ENCODE assay signal across 8 cellular contexts in genomic region chr1:89763649-89763986, GRCh38. TPM values are rescaled to one million over a fixed set of nuclear protein-coding genes. Genes with fewer than 3 reads are reported as not detected.
DNase-seq lines count a peak whose midpoint lies in the region; ATAC-seq and TF ChIP-seq lines count a peak whose summit lies in the region.

No MANE protein-coding gene starts in this region.

- peak overlapping the region; percentile 82 for H3K4me2 ChIP-seq in neuronal stem cell (ENCODE audit: insufficient read depth, low read length, poor library complexity, severe bottlenecking)

- no peak overlapping the region for H2BK15ac ChIP-seq in neuronal stem cell (ENCODE audit: low read length)

- no peak overlapping the region for H2BK12ac ChIP-seq in neuronal stem cell (ENCODE audit: low read length)

- no peak for TF ChIP-seq CTCF in CD14-positive monocyte (IDR thresholded peaks at IDR 0.05)
- TF ChIP-seq CTCF in endodermal cell (conservative IDR thresholded peaks at IDR 0.05), result no peak

- no peak overlapping the region for H3K23ac ChIP-seq in neuronal stem cell (ENCODE audit: low read depth, low read length, poor library complexity)

- H3K9ac ChIP-seq in endodermal cell (ENCODE audit: extremely low read depth, low read length, poor library complexity, severe bottlenecking), result no peak overlapping the region
- H3K9ac ChIP-seq in neuronal stem cell (ENCODE audit: low read depth, low read length, poor library complexity), result no peak overlapping the region

- no peaks in the 10 kb centered on the region for H3K9me3 ChIP-seq in endodermal cell (ENCODE audit: control insufficient read depth, low read length)
- H3K9me3 ChIP-seq in neuronal stem cell (replicated peaks in 1 of 2; ENCODE audit: control insufficient read depth in 2 of 2, insufficient read depth in 1 of 2, low read depth in 1 of 2, low read length in 2 of 2), result no peaks in the 10 kb centered on the region

- H3K27me3 ChIP-seq in endodermal cell (ENCODE audit: control insufficient read depth, insufficient read depth, low read length, poor library complexity, severe bottlenecking) (peaks cover 42% of the 10 kb centered on the region), neuronal stem cell (ENCODE audit: control insufficient read depth in 3 of 3, insufficient read depth in 3 of 3, low read depth in 1 of 3, low read length in 3 of 3) (peaks cover 0 to 58% (median 11%) of the 10 kb centered on the region in 3 experiments)

- no peak overlapping the region for H3K4ac ChIP-seq in neuronal stem cell (ENCODE audit: low read length)

- H3K4me1 Mint-ChIP-seq in CD14-positive monocyte, result peaks cover 49% of the 10 kb centered on the region
- peaks cover 11% of the 10 kb centered on the region for H3K4me1 Mint-ChIP-seq in endodermal cell

- no peak overlapping the region for H4K8ac ChIP-seq in neuronal stem cell (ENCODE audit: low read depth, low read length)

- peaks cover 0 to 5% (median 3%) of the 10 kb centered on the region in 3 donors for H3K27me3 Mint-ChIP-seq in CD14-positive monocyte (ENCODE audit: low read depth in 3 of 3)
- H3K27me3 Mint-ChIP-seq in endodermal cell (ENCODE audit: insufficient read depth), result peaks cover 48% of the 10 kb centered on the region

- ATAC-seq in GM21381 (IDR thresholded peaks at IDR 0.05; ENCODE audit: unreplicated experiment), result no peak

- H2AK5ac ChIP-seq in neuronal stem cell (ENCODE audit: low read depth, low read length), result no peak overlapping the region

- intact Hi-C loops in CD14-positive monocyte (cut with micrococcal nuclease), result loop anchor here (2.0 to 10.0 kb wide), 3 partner anchors 39 to 279 kb away; partner anchors contain the start of gene LRRC8C (in 1 of the 2)

- H3K79me1 ChIP-seq in neuronal stem cell (ENCODE audit: low read depth, low read length), result no peaks in the 10 kb centered on the region

- peak overlapping the region; percentile 91 to 98 for H3K4me3 Mint-ChIP-seq in CD14-positive monocyte
- peak overlapping the region; percentile 58 for H3K4me3 Mint-ChIP-seq in endodermal cell

- H3K27ac ChIP-seq in endodermal cell (ENCODE audit: low read depth, low read length) (no peak overlapping the region), neuronal stem cell (replicated peaks; ENCODE audit: low read length) (no peak overlapping the region)

- H2BK120ac ChIP-seq in neuronal stem cell (ENCODE audit: low read depth, low read length), result no peak overlapping the region

- H4K91ac ChIP-seq in neuronal stem cell (ENCODE audit: low read depth, low read length, poor library complexity), result no peak overlapping the region

- no peak overlapping the region for H2BK5ac ChIP-seq in neuronal stem cell (ENCODE audit: low read length)

- H2AFZ ChIP-seq in neuronal stem cell (ENCODE audit: low read length), result peak overlapping the region; percentile 89

- H3K18ac ChIP-seq in neuronal stem cell (ENCODE audit: low read length), result peak overlapping the region; percentile 39

- peak overlapping the region in 4 of 7 donors; percentile 77 to 95 (median 84) for H3K27ac Mint-ChIP-seq in CD14-positive monocyte
- H3K27ac Mint-ChIP-seq in endodermal cell, result no peak overlapping the region

- H3K4me3 ChIP-seq in endodermal cell (ENCODE audit: low read length) (peak overlapping the region; percentile 76), neuronal stem cell (ENCODE audit: low read length in 2 of 2) (peak overlapping the region in 1 of 2 donors; percentile 75)

- DNase-seq in CD14-positive monocyte (ENCODE audit: low spot score), result no peak
- peak; percentile 6 for DNase-seq in NCI-H748 treated with DMSO at 0.1 percent for 48 hours (lab: John Stamatoyannopoulos, UW)
- DNase-seq in endodermal cell, result no peak
- no peak for DNase-seq in neuronal stem cell (ENCODE audit: low spot score)
- no peak for DNase-seq in NCI-H2107 (lab: John Stamatoyannopoulos, UW)
- DNase-seq in cerebellar nuclear complex (lab: John Stamatoyannopoulos, UW), result no peak
- no peak for DNase-seq in NK-92 (lab: John Stamatoyannopoulos, UW; ENCODE audit: unreplicated experiment)

- no peaks in the 10 kb centered on the region for H3K36me3 ChIP-seq in endodermal cell (ENCODE audit: control insufficient read depth, insufficient read depth, low read length)
- no peaks in the 10 kb centered on the region for H3K36me3 ChIP-seq in neuronal stem cell (replicated peaks in 1 of 2; ENCODE audit: control insufficient read depth in 2 of 2, insufficient read depth in 2 of 2, low read length in 2 of 2)

- H3K14ac ChIP-seq in neuronal stem cell (ENCODE audit: low read length), result no peak overlapping the region

- 53 to 64% methylated on average over 5 of the region's 5 CpGs for WGBS in endodermal cell (ENCODE audit: insufficient coverage in 1 of 2, insufficient read length in 1 of 2), 2 experiments
- no CpG with 5 or more reads among the region's 5 CpGs for WGBS in neuronal stem cell (ENCODE audit: extremely low coverage in 2 of 2, insufficient read length in 2 of 2, insufficient replicate concordance in 1 of 2), 2 donors

- H3K9me3 Mint-ChIP-seq in CD14-positive monocyte (no peaks in the 10 kb centered on the region), endodermal cell (no peaks in the 10 kb centered on the region)

- H3K4me1 ChIP-seq in endodermal cell (ENCODE audit: control insufficient read depth, insufficient read depth, low read length) (peaks cover 9% of the 10 kb centered on the region), neuronal stem cell (ENCODE audit: control insufficient read depth in 2 of 2, insufficient read depth in 1 of 2, low read depth in 1 of 2, low read length in 2 of 2) (peaks cover 4 to 11% of the 10 kb centered on the region in 2 donors)

- H3K36me3 Mint-ChIP-seq in CD14-positive monocyte (peaks cover 0 to 1% of the 10 kb centered on the region in 2 donors), endodermal cell (ENCODE audit: low read depth) (no peaks in the 10 kb centered on the region)

RNA-seq across cellular contexts. Expression of gene LRRC8D, which starts 57.2 kb away (rescaled TPM):
- polyA plus RNA-seq in CD14-positive monocyte, result 10 to 100 TPM; 28.0 to 42.9 TPM
- total RNA-seq in endodermal cell, result 10 to 100 TPM; 23.8 to 33.8 TPM
- polyA plus RNA-seq in endodermal cell (2013, experiment 1 of 2), result 26.5 TPM
- polyA plus RNA-seq in endodermal cell (2013, experiment 2 of 2), result 21.1 TPM
- polyA plus RNA-seq in neuronal stem cell (2013, experiment 1 of 2), result 26.2 TPM
- polyA plus RNA-seq in neuronal stem cell (2013, experiment 2 of 2), result 27.3 TPM
